ENCODE assay signal across 13 cellular contexts in genomic region chr17:2211661-2212327, GRCh38.
DNase-seq lines count a peak whose midpoint lies in the region; ATAC-seq and TF ChIP-seq lines count a peak whose summit lies in the region.
"Had no signal": no experiment of that assay in that cellular context is flagged by ENCODE, and none has a peak within 500 bp of the region (broad histone marks: within the 10 kb centered on the region; RNA-seq: fewer than 3 reads in every experiment).

No MANE protein-coding gene starts in this region.

- POLR2A ChIA-PET in CD8-positive, alpha-beta T cell (lab: Charles Lee) = no interaction called here

- intact Hi-C loops in CD8-positive, alpha-beta T cell (cut with DNase I, micrococcal nuclease) = no loop called here
- intact Hi-C loops in sigmoid colon (cut with DNase I) = loop anchor here (2.0 kb wide), 1 partner anchor 31 kb away; no protein-coding TSS in a partner anchor

- no peaks in the 10 kb centered on the region for H3K27me3 ChIP-seq in CD8-positive, alpha-beta T cell (ENCODE audit: insufficient read depth, low read length)
- H3K27me3 ChIP-seq in sigmoid colon = no peaks in the 10 kb centered on the region

- no peak overlapping the region for H3K27ac ChIP-seq in CD8-positive, alpha-beta T cell (ENCODE audit: low read depth, low read length)
- peak overlapping the region; percentile 72 to 87 (median 84) for H3K27ac ChIP-seq in sigmoid colon

- H3K4me3 Mint-ChIP-seq in CD8-positive, alpha-beta T cell = no peak overlapping the region
- peak overlapping the region in 1 of 4 donors; percentile 74 for H3K4me3 Mint-ChIP-seq in IgD-negative memory B cell

- 86 to 89% methylated on average over 5 of the region's 5 CpGs for WGBS in sigmoid colon, 2 donors

- peaks cover 49% of the 10 kb centered on the region for H3K4me1 ChIP-seq in CD8-positive, alpha-beta T cell (ENCODE audit: insufficient read depth, low read length)
- H3K4me1 ChIP-seq in sigmoid colon = peaks cover 0 to 81% (median 68%) of the 10 kb centered on the region in 4 donors

- H3K27me3 Mint-ChIP-seq in CD8-positive, alpha-beta T cell (ENCODE audit: low read depth) = no peaks in the 10 kb centered on the region
- H3K27me3 Mint-ChIP-seq in IgD-negative memory B cell = no peaks in the 10 kb centered on the region

- peaks cover 5% of the 10 kb centered on the region for H3K36me3 ChIP-seq in CD8-positive, alpha-beta T cell (ENCODE audit: insufficient read depth, low read length)
- no peaks in the 10 kb centered on the region for H3K36me3 ChIP-seq in sigmoid colon

- peaks cover 57% of the 10 kb centered on the region for H3K4me1 Mint-ChIP-seq in CD8-positive, alpha-beta T cell (ENCODE audit: low read depth)
- H3K4me1 Mint-ChIP-seq in IgD-negative memory B cell = peaks cover 17 to 21% (median 18%) of the 10 kb centered on the region in 3 donors

- no peaks in the 10 kb centered on the region for H3K9me3 Mint-ChIP-seq in CD8-positive, alpha-beta T cell
- no peaks in the 10 kb centered on the region for H3K9me3 Mint-ChIP-seq in IgD-negative memory B cell

- ATAC-seq in CD8-positive, alpha-beta T cell = no peak
- ATAC-seq in esophagus mucosa (peak; percentile 42), GM19467 (IDR thresholded peaks at IDR 0.05; ENCODE audit: unreplicated experiment) (no peak), HG03354 (IDR thresholded peaks at IDR 0.05; ENCODE audit: poor library complexity, severe bottlenecking, unreplicated experiment) (no peak)
- ATAC-seq: K562 had no signal

- peaks cover 18% of the 10 kb centered on the region for H3K36me3 Mint-ChIP-seq in CD8-positive, alpha-beta T cell
- peaks cover 5% of the 10 kb centered on the region for H3K36me3 Mint-ChIP-seq in IgD-negative memory B cell

- no peak for DNase-seq in CD8-positive, alpha-beta T cell
- DNase-seq in sigmoid colon (no peak), cerebellar cortex (ENCODE audit: low spot score) (no peak), NCI-H524 (lab: John Stamatoyannopoulos, UW) (no peak)
- DNase-seq: activated T-cell treated with anti-CD3 and anti-CD28 coated beads for 4 hours; dermis blood vessel endothelial cell; NCI-H2029 treated with DMSO at 0.1 percent for 48 hours; stimulated activated CD8-positive, alpha-beta memory T cell treated with anti-CD3 and anti-CD28 coated beads, Interleukin-4, amount 100 ng/mL, for 48 hours had no signal

- no peak for TF ChIP-seq POLR2A in sigmoid colon (IDR thresholded peaks at IDR 0.05)

- TF ChIP-seq EP300 in sigmoid colon (IDR thresholded peaks at IDR 0.05) = no peak

- TF ChIP-seq CTCF in CD8-positive, alpha-beta T cell (IDR thresholded peaks at IDR 0.05) = no peak
- no peak for TF ChIP-seq CTCF in sigmoid colon (IDR thresholded peaks at IDR 0.05)

- H3K9me3 ChIP-seq in CD8-positive, alpha-beta T cell (ENCODE audit: low read length) = no peaks in the 10 kb centered on the region
- no peaks in the 10 kb centered on the region for H3K9me3 ChIP-seq in sigmoid colon

- H3K27ac Mint-ChIP-seq in CD8-positive, alpha-beta T cell = peak overlapping the region; percentile 94
- peak overlapping the region in 2 of 3 donors; percentile 29 to 82 for H3K27ac Mint-ChIP-seq in IgD-negative memory B cell

- no peak overlapping the region for H3K4me3 ChIP-seq in CD8-positive, alpha-beta T cell (ENCODE audit: low read depth, low read length)
- H3K4me3 ChIP-seq in sigmoid colon = no peak overlapping the region
- H3K4me3 ChIP-seq: K562 had no signal

- CTCF ChIA-PET in CD8-positive, alpha-beta T cell (lab: Charles Lee) = interaction anchor here (2.8 kb wide), 1 partner anchor 33 kb away, joined by 14 read pairs; no protein-coding TSS in a partner anchor
